In genomic region chr14:21038416-21039058, GRCh38 we compare ENCODE assay signal across 12 cellular contexts. TPM values are rescaled to one million over a fixed set of nuclear protein-coding genes. Genes with fewer than 3 reads are reported as not detected.
DNase-seq lines count a peak whose midpoint lies in the region; ATAC-seq and TF ChIP-seq lines count a peak whose summit lies in the region.
"Had no signal": no experiment of that assay in that cellular context is flagged by ENCODE, and none has a peak within 500 bp of the region (broad histone marks: within the 10 kb centered on the region; RNA-seq: fewer than 3 reads in every experiment).

No MANE protein-coding gene starts in this region.

- no peaks in the 10 kb centered on the region for H3K9me3 ChIP-seq in aorta (ENCODE audit: control insufficient read depth, low read length)
- H3K9me3 ChIP-seq: neutrophil had no signal

- no peak for TF ChIP-seq CTCF in nephron progenitor cell (IDR thresholded peaks at IDR 0.05)

- ATAC-seq in Right ventricle myocardium inferior (peak; percentile 45), aorta (ENCODE audit: low FRiP score) (peak; percentile 23)

- H3K4me3 ChIP-seq in aorta (ENCODE audit: low read length in 2 of 2) = no peak overlapping the region

- H3K4me3 Mint-ChIP-seq in nephron progenitor cell = no peak overlapping the region

- no peaks in the 10 kb centered on the region for H3K4me1 ChIP-seq in aorta (ENCODE audit: control insufficient read depth in 1 of 2, insufficient read depth in 2 of 2, low read length in 2 of 2)

- H3K27ac Mint-ChIP-seq in nephron progenitor cell = peak overlapping the region; percentile 49

- H3K27me3 Mint-ChIP-seq in nephron progenitor cell (ENCODE audit: low read depth, poor library complexity) = peaks cover 19% of the 10 kb centered on the region

- WGBS in aorta, 2 donors = 32 to 34% methylated on average over 3 of the region's 3 CpGs

- H3K36me3 ChIP-seq in aorta (ENCODE audit: control insufficient read depth in 1 of 2, insufficient read depth in 2 of 2, low read length in 1 of 2) = no peaks in the 10 kb centered on the region
- H3K36me3 ChIP-seq: brain microvascular endothelial cell, neutrophil had no signal

- peak overlapping the region in 1 of 2 donors; percentile 52 for H3K27ac ChIP-seq in aorta (ENCODE audit: low read depth in 1 of 2, low read length in 2 of 2)
- H3K27ac ChIP-seq: brain microvascular endothelial cell, neutrophil had no signal

- no peaks in the 10 kb centered on the region for H3K36me3 Mint-ChIP-seq in nephron progenitor cell (ENCODE audit: low read depth)

- no peak for DNase-seq in Right ventricle myocardium inferior (ENCODE audit: missing footprints)
- DNase-seq in cardiac septum (ENCODE audit: low spot score) = no peak
- DNase-seq in nephron progenitor cell = no peak
- DNase-seq in aorta = no peak
- DNase-seq in SK-N-DZ (ENCODE audit: low spot score) = no peak
- DNase-seq in NCI-H2107 (lab: John Stamatoyannopoulos, UW) = no peak
- DNase-seq: brain microvascular endothelial cell, DND-41, SW 1271 had no signal

- intact Hi-C loops in Right ventricle myocardium inferior (cut with DNase I) = loop anchor here (1.0 kb wide), 1 partner anchor 13 kb away; the partner anchor contains the start of gene NDRG2
- intact Hi-C loops in cardiac septum (cut with DNase I) = loop anchor here (5.0 kb wide), 1 partner anchor 341 kb away; no protein-coding TSS in a partner anchor
- intact Hi-C loops in aorta (cut with DNase I) = loop anchor here in 1 of 2 donors (1.0 kb wide), 1 partner anchor 23 kb away; no protein-coding TSS in a partner anchor

- no peaks in the 10 kb centered on the region for H3K27me3 ChIP-seq in aorta (ENCODE audit: control insufficient read depth in 1 of 2, insufficient read depth in 2 of 2, low read length in 1 of 2)
- H3K27me3 ChIP-seq: brain microvascular endothelial cell had no signal

- H3K9me3 Mint-ChIP-seq in nephron progenitor cell = no peaks in the 10 kb centered on the region

- peaks cover 59% of the 10 kb centered on the region for H3K4me1 Mint-ChIP-seq in nephron progenitor cell

RNA-seq across cellular contexts. Expression of gene RNASE7, which starts 3.6 kb away (rescaled TPM):
- total RNA-seq in Right ventricle myocardium inferior (not detected), cardiac septum (not detected), aorta (not detected)
- polyA plus RNA-seq in aorta = not detected
- polyA plus RNA-seq in SK-N-DZ (2014; cell fraction: cytosol; rRNA removed) = not detected in 2 replicates
- polyA plus RNA-seq in SK-N-DZ (2014; cell fraction: nucleus; rRNA removed) = not detected in 2 replicates
- total RNA-seq: A172, H4 had no signal

RNA-seq across cellular contexts. Expression of gene RNASE13, which starts 3.9 kb away (rescaled TPM):
- total RNA-seq in Right ventricle myocardium inferior (not detected), cardiac septum (not detected), aorta (not detected)
- polyA plus RNA-seq in aorta = under 1 TPM in 1 of 2 donors, not detected in 1; 0.18 TPM
- not detected in 2 replicates for polyA plus RNA-seq in SK-N-DZ (2014; cell fraction: cytosol; rRNA removed)
- polyA plus RNA-seq in SK-N-DZ (2014; cell fraction: nucleus; rRNA removed) = not detected in 2 replicates
- total RNA-seq: A172, H4 had no signal

RNA-seq across cellular contexts. Expression of gene TPPP2, which starts 8.5 kb away (rescaled TPM):
- total RNA-seq in Right ventricle myocardium inferior = 1.1 TPM
- 0.73 TPM for total RNA-seq in cardiac septum
- not detected for total RNA-seq in aorta
- polyA plus RNA-seq in aorta = not detected
- polyA plus RNA-seq in SK-N-DZ (2014; cell fraction: cytosol; rRNA removed) = not detected in 2 replicates
- polyA plus RNA-seq in SK-N-DZ (2014; cell fraction: nucleus; rRNA removed) = not detected in 2 replicates
- total RNA-seq: A172, H4 had no signal

RNA-seq across cellular contexts. Expression of gene NDRG2, which starts 13.7 kb away (rescaled TPM):
- total RNA-seq in Right ventricle myocardium inferior (321 TPM), cardiac septum (304 TPM), aorta (100 to 1,000 TPM in 1 of 2 donors, 10 to 100 TPM in 1; 68.7 to 107 TPM)
- polyA plus RNA-seq in aorta = 100 to 1,000 TPM in 1 of 2 donors, 10 to 100 TPM in 1; 83.6 to 196 TPM
- 6.1 and 9.8 TPM in 2 replicates for polyA plus RNA-seq in SK-N-DZ (2014; cell fraction: cytosol; rRNA removed)
- 25.5 and 33.3 TPM in 2 replicates for polyA plus RNA-seq in SK-N-DZ (2014; cell fraction: nucleus; rRNA removed)

RNA-seq across cellular contexts. Expression of gene RNASE8, which starts 19.1 kb away (rescaled TPM):
- total RNA-seq in Right ventricle myocardium inferior (not detected), cardiac septum (not detected), aorta (not detected)
- under 1 TPM in 1 of 2 donors, not detected in 1; 1.00 TPM for polyA plus RNA-seq in aorta
- not detected in 2 replicates for polyA plus RNA-seq in SK-N-DZ (2014; cell fraction: cytosol; rRNA removed)
- polyA plus RNA-seq in SK-N-DZ (2014; cell fraction: nucleus; rRNA removed) = not detected in 2 replicates
- total RNA-seq: A172, H4 had no signal
